Comparison of ENCODE assay signal across 8 cellular contexts in the genomic region with DNA sequence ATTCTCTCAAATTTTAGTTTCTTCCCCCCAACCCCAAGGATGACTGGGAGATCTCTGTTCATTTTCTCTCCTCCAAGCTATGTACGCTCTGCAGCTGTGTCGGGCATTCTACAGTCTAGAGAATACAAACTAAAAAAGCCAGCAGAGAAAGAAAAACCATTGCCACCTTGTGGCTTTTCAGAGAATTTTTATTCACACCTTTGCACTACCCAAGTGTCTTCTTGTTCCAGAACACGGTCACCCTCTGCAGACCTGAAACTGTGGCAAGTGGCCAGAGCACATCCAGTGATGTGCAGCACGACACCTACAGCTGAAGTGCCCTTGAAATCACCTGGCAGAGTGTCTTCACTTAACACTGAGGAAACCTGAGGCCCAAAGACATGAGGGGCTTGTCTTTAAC.
DNase-seq lines count a peak whose midpoint lies in the region; ATAC-seq and TF ChIP-seq lines count a peak whose summit lies in the region.

No MANE protein-coding gene starts in this region.

- H3K9me3 ChIP-seq in Caco-2 (no peaks in the 10 kb centered on the region), spleen (no peaks in the 10 kb centered on the region)

- 0 out of 2 replicates have a peak, but pooled peaks cover 1% of the 10 kb centered on the region for H3K36me3 ChIP-seq in Caco-2 (ENCODE audit: control insufficient read depth, insufficient read depth, low read length)
- H3K36me3 ChIP-seq in spleen, result peaks cover 0 to 9% (median 0%) of the 10 kb centered on the region in 6 donors

- intact Hi-C loops in Caco-2 (cut with micrococcal nuclease; ENCODE audit: unreplicated experiment), result loop anchor here (1.0 kb wide), 2 partner anchors 69 to 87 kb away; partner anchors contain the start of gene CHST7
- intact Hi-C loops in spleen (cut with DNase I; ENCODE audit: low total_unique reads), result loop anchor here (10.0 kb wide), 1 partner anchor 67 kb away; the partner anchor contains the start of gene CHST7

- no peak for TF ChIP-seq POLR2A in spleen (IDR thresholded peaks at IDR 0.05)

- H3K4me3 Mint-ChIP-seq in Caco-2 (ENCODE audit: unreplicated experiment), result no peak overlapping the region

- WGBS in spleen, 5 donors, result 37 to 53% (median 46%) methylated on average over 4 of the region's 4 CpGs

- no peaks in the 10 kb centered on the region for H3K4me1 Mint-ChIP-seq in Caco-2 (ENCODE audit: low read depth, unreplicated experiment)

- CTCF ChIA-PET in Caco-2 (lab: Charles Lee), result interaction anchor here (1.2 kb wide), 1 partner anchor 87 kb away, joined by 9 read pairs; no protein-coding TSS in a partner anchor

- no peaks in the 10 kb centered on the region for H3K27me3 Mint-ChIP-seq in Caco-2 (ENCODE audit: insufficient read depth, unreplicated experiment)

- H3K4me3 ChIP-seq in Caco-2 (ENCODE audit: low read depth, low read length), result no peak overlapping the region
- H3K4me3 ChIP-seq in foreskin fibroblast (ENCODE audit: low read depth in 1 of 2, low read length in 2 of 2), result no peak overlapping the region
- no peak overlapping the region for H3K4me3 ChIP-seq in spleen

- no TSS peak for BruUV-seq in Caco-2 (replicated peaks; lab: Mats Ljungman, UMichigan)

- no peak overlapping the region for H3K27ac ChIP-seq in spleen

- H3K27ac Mint-ChIP-seq in Caco-2 (ENCODE audit: unreplicated experiment), result no peak overlapping the region

- POLR2A ChIA-PET in Caco-2 (lab: Charles Lee), result no interaction called here

- no peak for ATAC-seq in HG03469 (IDR thresholded peaks at IDR 0.05; ENCODE audit: unreplicated experiment)
- no peak for ATAC-seq in HG02642 (IDR thresholded peaks at IDR 0.05; ENCODE audit: poor library complexity, unreplicated experiment)
- ATAC-seq in GM21619 (IDR thresholded peaks at IDR 0.05; ENCODE audit: unreplicated experiment), result no peak

- peaks cover 7% of the 10 kb centered on the region for H3K36me3 Mint-ChIP-seq in Caco-2 (ENCODE audit: insufficient read depth, unreplicated experiment)

- peak; percentile 27 to 36 for TF ChIP-seq CTCF in Caco-2 (IDR thresholded peaks at IDR 0.05; ENCODE audit: insufficient read depth in 1 of 2, low read depth in 1 of 2, low read length in 1 of 2, severe bottlenecking in 1 of 2, unreplicated experiment in 1 of 2)
- TF ChIP-seq CTCF in foreskin fibroblast (IDR thresholded peaks at IDR 0.05; ENCODE audit: low read depth, low read length), result no peak
- TF ChIP-seq CTCF in spleen (IDR thresholded peaks at IDR 0.05 in 8 of 11, conservative IDR thresholded peaks at IDR 0.05 in 3 of 11), result peak in 8 of 11 experiments; percentile 27 to 61 (median 54)

- H3K9me3 Mint-ChIP-seq in Caco-2 (ENCODE audit: unreplicated experiment), result no peaks in the 10 kb centered on the region

- in situ Hi-C loops in SK-MEL-5 (cut with HindIII; ENCODE audit: low pct_unique_long_range_greater_than_20kb, low sequenced_read_pairs), result no loop called here

- H3K4me1 ChIP-seq in Caco-2, result no peaks in the 10 kb centered on the region
- peaks cover 0 to 10% (median 0%) of the 10 kb centered on the region in 6 donors for H3K4me1 ChIP-seq in spleen

- DNase-seq in Caco-2 (peak in 1 of 2 experiments; percentile 18), HCEC 1CT (peak; percentile 9), SK-MEL-5 (ENCODE audit: low read depth, low spot score) (peak; percentile 60), foreskin fibroblast (peak; percentile 7 to 55), spleen (no peak)

- H3K27me3 ChIP-seq in Caco-2 (replicated peaks; ENCODE audit: control insufficient read depth, insufficient read depth, low read length), result no peaks in the 10 kb centered on the region
- H3K27me3 ChIP-seq in spleen (replicated peaks in 1 of 7), result no peaks in the 10 kb centered on the region
